Comparison of ENCODE assay signal across 31 cellular contexts in the genomic region with DNA sequence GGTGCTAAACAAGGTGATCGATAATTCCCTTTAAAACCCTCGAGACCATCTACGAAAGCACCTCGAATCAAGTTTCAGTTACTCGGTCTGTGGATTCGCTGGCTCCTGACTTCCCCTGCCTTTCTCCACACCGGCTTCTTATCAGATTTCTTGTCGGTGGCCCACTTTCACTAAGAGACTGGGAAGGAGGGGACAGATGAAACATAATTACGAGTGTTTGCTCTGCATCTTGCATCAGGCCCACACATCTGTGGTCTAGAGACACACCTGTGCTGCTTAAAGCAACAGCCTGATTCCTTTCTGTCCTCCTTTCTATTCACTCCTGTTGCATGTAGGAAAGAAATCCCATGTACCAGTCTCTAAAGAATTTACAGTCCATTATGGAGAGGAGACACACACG. TPM values are rescaled to one million over a fixed set of nuclear protein-coding genes. Genes with fewer than 3 reads are reported as not detected.
"Had no signal": no experiment of that assay in that cellular context is flagged by ENCODE, and none has a peak within 500 bp of the region (broad histone marks: within the 10 kb centered on the region; RNA-seq: fewer than 3 reads in every experiment).

No MANE protein-coding gene starts in this region.

- ATAC-seq: activated CD8-positive, alpha-beta T cell treated with anti-CD3 and anti-CD28 coated beads for 36 hours; activated T-cell treated with anti-CD3 and anti-CD28 coated beads, Interleukin-2, amount 50 U/mL, for 4 hours; gastrocnemius medialis; left cardiac atrium; stimulated activated effector memory CD8-positive, alpha-beta T cell treated with anti-CD3 and anti-CD28 coated beads, Interleukin-12 subunit alpha, Interleukin-12 subunit beta, amount 100 ng/mL, for 72 hours had no signal

- H3K27ac Mint-ChIP-seq: activated CD4-positive, alpha-beta T cell treated with anti-CD3 and anti-CD28 coated beads, Interleukin-2, amount 10 ng/mL, durations not matched to agents 7 days and 5 days; activated CD8-positive, alpha-beta T cell treated with anti-CD3 and anti-CD28 coated beads for 36 hours; activated naive CD4-positive, alpha-beta T cell treated with anti-CD3 and anti-CD28 coated beads for 36 hours; activated naive CD8-positive, alpha-beta T cell treated with anti-CD3 and anti-CD28 coated beads for 36 hours; nephron; stimulated activated effector memory CD8-positive, alpha-beta T cell treated with anti-CD3 and anti-CD28 coated beads, Interleukin-12 subunit alpha, Interleukin-12 subunit beta, amount 100 ng/mL, for 72 hours had no signal

- DNase-seq: activated CD4-positive, alpha-beta T cell treated with anti-CD3 and anti-CD28 coated beads for 1 hour; activated CD4-positive, alpha-beta T cell treated with anti-CD3 and anti-CD28 coated beads, Interleukin-2, amount 10 ng/mL, durations not matched to agents 7 days and 5 days; activated CD8-positive, alpha-beta T cell treated with anti-CD3 and anti-CD28 coated beads for 36 hours; activated effector memory CD4-positive, alpha-beta T cell treated with anti-CD3 and anti-CD28 coated beads, Interleukin-2, amount 50 U/mL, for 16 hours; activated naive CD4-positive, alpha-beta T cell treated with anti-CD3 and anti-CD28 coated beads for 36 hours; activated naive CD8-positive, alpha-beta T cell treated with anti-CD3 and anti-CD28 coated beads for 36 hours; activated T-cell treated with anti-CD3 and anti-CD28 coated beads, Interleukin-2, amount 50 U/mL, for 4 hours; cerebellar nuclear complex; colonic mucosa; dorsolateral prefrontal cortex; effector memory CD4-positive, alpha-beta T cell; erythroblast; gastrocnemius medialis; islet precursor cell; left cardiac atrium; mammary epithelial cell; ovary; psoas muscle; sigmoid colon; small intestine; stimulated activated CD4-positive, alpha-beta T cell treated with anti-CD3 and anti-CD28 coated beads, Interleukin-4, amount 100 ng/mL, for 24 hours; trophoblast cell had no signal

- H3K27me3 Mint-ChIP-seq: activated CD4-positive, alpha-beta T cell treated with anti-CD3 and anti-CD28 coated beads, Interleukin-2, amount 10 ng/mL, durations not matched to agents 7 days and 5 days; activated CD8-positive, alpha-beta T cell treated with anti-CD3 and anti-CD28 coated beads for 36 hours; activated naive CD8-positive, alpha-beta T cell treated with anti-CD3 and anti-CD28 coated beads for 36 hours; stimulated activated naive CD8-positive, alpha-beta T cell treated with anti-CD3 and anti-CD28 coated beads, Interleukin-15, Interleukin-2, amounts not matched to agents 100 ng/mL and 50 ng/mL, for 24 hours had no signal

- H3K36me3 Mint-ChIP-seq: activated naive CD8-positive, alpha-beta T cell treated with anti-CD3 and anti-CD28 coated beads for 36 hours; stimulated activated effector memory CD8-positive, alpha-beta T cell treated with anti-CD3 and anti-CD28 coated beads, Interleukin-12 subunit alpha, Interleukin-12 subunit beta, amount 100 ng/mL, for 72 hours had no signal

- H3K9me3 Mint-ChIP-seq: activated CD4-positive, alpha-beta T cell treated with anti-CD3 and anti-CD28 coated beads, Interleukin-2, amount 10 ng/mL, durations not matched to agents 7 days and 5 days; activated CD8-positive, alpha-beta T cell treated with anti-CD3 and anti-CD28 coated beads for 36 hours; activated naive CD4-positive, alpha-beta T cell treated with anti-CD3 and anti-CD28 coated beads for 36 hours; activated naive CD8-positive, alpha-beta T cell treated with anti-CD3 and anti-CD28 coated beads for 36 hours; activated T-cell treated with anti-CD3 and anti-CD28 coated beads, Interleukin-2, amount 50 U/mL, for 4 hours; brain; nephron; stimulated activated effector memory CD8-positive, alpha-beta T cell treated with anti-CD3 and anti-CD28 coated beads, Interleukin-12 subunit alpha, Interleukin-12 subunit beta, amount 100 ng/mL, for 72 hours; stimulated activated naive CD8-positive, alpha-beta T cell treated with anti-CD3 and anti-CD28 coated beads, Interleukin-15, Interleukin-2, amounts not matched to agents 100 ng/mL and 50 ng/mL, for 24 hours had no signal

- H3K4me3 Mint-ChIP-seq: activated CD4-positive, alpha-beta T cell treated with anti-CD3 and anti-CD28 coated beads, Interleukin-2, amount 10 ng/mL, durations not matched to agents 7 days and 5 days; activated CD8-positive, alpha-beta T cell treated with anti-CD3 and anti-CD28 coated beads for 36 hours; activated naive CD4-positive, alpha-beta T cell treated with anti-CD3 and anti-CD28 coated beads for 36 hours; activated naive CD8-positive, alpha-beta T cell treated with anti-CD3 and anti-CD28 coated beads for 36 hours; activated T-cell treated with anti-CD3 and anti-CD28 coated beads, Interleukin-2, amount 50 U/mL, for 4 hours; brain; nephron; stimulated activated effector memory CD8-positive, alpha-beta T cell treated with anti-CD3 and anti-CD28 coated beads, Interleukin-12 subunit alpha, Interleukin-12 subunit beta, amount 100 ng/mL, for 72 hours; stimulated activated naive CD8-positive, alpha-beta T cell treated with anti-CD3 and anti-CD28 coated beads, Interleukin-15, Interleukin-2, amounts not matched to agents 100 ng/mL and 50 ng/mL, for 24 hours had no signal

- H3K4me1 Mint-ChIP-seq: activated naive CD8-positive, alpha-beta T cell treated with anti-CD3 and anti-CD28 coated beads for 36 hours; stimulated activated effector memory CD8-positive, alpha-beta T cell treated with anti-CD3 and anti-CD28 coated beads, Interleukin-12 subunit alpha, Interleukin-12 subunit beta, amount 100 ng/mL, for 72 hours had no signal

RNA-seq across cellular contexts. Expression of a gene that starts 37.7 kb away (rescaled TPM):
- total RNA-seq: activated CD4-positive, alpha-beta T cell treated with anti-CD3 and anti-CD28 coated beads, Interleukin-2, amount 10 ng/mL, durations not matched to agents 7 days and 5 days; ascending aorta; cardiac muscle cell; gastrocnemius medialis; left cardiac atrium; liver; mammary epithelial cell; mucosa of gallbladder; ovary; thoracic aorta had no signal
